Comparison of ENCODE assay signal across 28 cellular contexts in genomic region chr14:74008843-74009499, GRCh38.
"Had no signal": no experiment of that assay in that cellular context is flagged by ENCODE, and none has a peak within 500 bp of the region (broad histone marks: within the 10 kb centered on the region; RNA-seq: fewer than 3 reads in every experiment).

No MANE protein-coding gene starts in this region.

- H3K4me1 ChIP-seq: foreskin keratinocyte, gastroesophageal sphincter, heart left ventricle, left lung, parathyroid adenoma, spleen, testis, tibial artery, upper lobe of left lung, uterus had no signal

- ATAC-seq: esophagus mucosa; foreskin keratinocyte; gastroesophageal sphincter; heart left ventricle; left lung; natural killer cell treated with Interleukin-12 subunit alpha and Interleukin-12 subunit beta and Interleukin-15 and Interleukin-18, amount 100 ng/mL, for 72 hours; right cardiac atrium; stimulated activated memory B cell treated with anti-CD40 and anti-IgM and Interleukin-4, amounts not matched to agents 10 μg/mL and 1 μg/mL and 100 μg/mL, for 72 hours; stimulated activated naive CD8-positive, alpha-beta T cell treated with anti-CD3 and anti-CD28 coated beads, Interleukin-15, Interleukin-2, amounts not matched to agents 100 U/mL and 50 U/mL, for 24 hours had no signal

- DNase-seq: cerebellar nuclear complex; cortex of kidney; dorsolateral prefrontal cortex; effector CD4-positive, alpha-beta T cell; foreskin keratinocyte; heart left ventricle; kidney; left lung; mammary epithelial cell; naive B cell; right cardiac atrium; spleen; stimulated activated CD4-positive, alpha-beta T cell treated with anti-CD3 and anti-CD28 coated beads, Interleukin-4, amount 100 ng/mL, for 4 hours; stimulated activated naive CD8-positive, alpha-beta T cell treated with anti-CD3 and anti-CD28 coated beads, Interleukin-15, Interleukin-2, amounts not matched to agents 100 U/mL and 50 U/mL, for 24 hours; substantia nigra; testis; tibial artery; upper lobe of left lung; uterus had no signal

- H3K27me3 ChIP-seq: dorsolateral prefrontal cortex, foreskin keratinocyte, gastroesophageal sphincter, heart left ventricle, hepatocyte, left lung, neutrophil, spleen, testis, tibial artery, upper lobe of left lung, uterus had no signal

- H3K4me3 ChIP-seq: dorsolateral prefrontal cortex, gastroesophageal sphincter, heart left ventricle, hepatocyte, left lung, skin epidermis, spleen, testis, tibial artery, upper lobe of left lung, uterus had no signal

- H3K36me3 ChIP-seq: uterus had no signal

- FAIRE-seq: kidney had no signal

- H3K9me3 ChIP-seq: gastroesophageal sphincter, heart left ventricle, left lung, neutrophil, spleen, testis, tibial artery, upper lobe of left lung, uterus had no signal

- H3K27ac ChIP-seq: dorsolateral prefrontal cortex, epithelial cell of prostate, foreskin keratinocyte, gastroesophageal sphincter, heart left ventricle, hepatocyte, left lung, neutrophil, parathyroid adenoma, skin epidermis, spleen, testis, tibial artery, upper lobe of left lung, uterus had no signal

- H3K9ac ChIP-seq: parathyroid adenoma had no signal
